ENCODE assay signal across 2 cellular contexts in the genomic region with DNA sequence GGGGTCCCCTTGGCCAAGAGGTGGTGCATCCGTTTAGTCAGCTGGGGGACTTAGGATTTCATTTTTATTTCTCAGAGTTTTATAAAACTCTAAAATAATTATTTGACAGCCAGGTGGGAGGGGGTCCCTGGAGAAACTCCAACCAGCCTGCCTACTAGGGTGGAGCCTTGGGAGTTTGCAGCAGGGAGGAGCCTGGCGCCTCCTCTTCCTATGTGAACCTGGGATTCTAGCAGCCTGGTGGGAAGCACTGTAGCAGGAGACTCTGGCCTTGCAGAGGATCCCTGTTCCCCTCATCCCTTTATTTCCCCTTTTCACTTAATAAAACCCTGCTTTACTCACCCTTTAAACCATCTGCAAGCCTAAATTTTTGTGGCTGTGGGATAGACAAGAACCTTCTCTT.
A peak's percentile ranks its signal among the peaks of the same experiment; 100 is the strongest.
TF ChIP-seq lines count a peak whose summit lies in the region.

No MANE protein-coding gene starts in this region.

TF ChIP-seq in GM23338, 12 proteins besides CTCF, POLR2A, EP300 and RAD21 (continued from another document and continues in another):
- TF ChIP-seq ZNF331 (CRISPR knock-in tag; IDR thresholded peaks at IDR 0.05; ENCODE audit: low read depth) (no peak), ZNF114 (CRISPR knock-in tag; IDR thresholded peaks at IDR 0.05) (no peak), JUNB (IDR thresholded peaks at IDR 0.05; ENCODE audit: unreplicated experiment) (no peak), STAT1 (IDR thresholded peaks at IDR 0.05; ENCODE audit: unreplicated experiment) (no peak), POLR2AphosphoS5 (IDR thresholded peaks at IDR 0.05; ENCODE audit: low read depth) (no peak), NANOG (IDR thresholded peaks at IDR 0.05; ENCODE audit: borderline replicate concordance) (no peak), EZH2phosphoT487 (IDR thresholded peaks at IDR 0.05; ENCODE audit: unreplicated experiment) (no peak)
- TF ChIP-seq, protein P1, sequence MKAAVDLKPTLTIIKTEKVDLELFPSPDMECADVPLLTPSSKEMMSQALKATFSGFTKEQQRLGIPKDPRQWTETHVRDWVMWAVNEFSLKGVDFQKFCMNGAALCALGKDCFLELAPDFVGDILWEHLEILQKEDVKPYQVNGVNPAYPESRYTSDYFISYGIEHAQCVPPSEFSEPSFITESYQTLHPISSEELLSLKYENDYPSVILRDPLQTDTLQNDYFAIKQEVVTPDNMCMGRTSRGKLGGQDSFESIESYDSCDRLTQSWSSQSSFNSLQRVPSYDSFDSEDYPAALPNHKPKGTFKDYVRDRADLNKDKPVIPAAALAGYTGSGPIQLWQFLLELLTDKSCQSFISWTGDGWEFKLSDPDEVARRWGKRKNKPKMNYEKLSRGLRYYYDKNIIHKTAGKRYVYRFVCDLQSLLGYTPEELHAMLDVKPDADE (IDR thresholded peaks at IDR 0.05) = no peak
- TF ChIP-seq, protein P2, sequence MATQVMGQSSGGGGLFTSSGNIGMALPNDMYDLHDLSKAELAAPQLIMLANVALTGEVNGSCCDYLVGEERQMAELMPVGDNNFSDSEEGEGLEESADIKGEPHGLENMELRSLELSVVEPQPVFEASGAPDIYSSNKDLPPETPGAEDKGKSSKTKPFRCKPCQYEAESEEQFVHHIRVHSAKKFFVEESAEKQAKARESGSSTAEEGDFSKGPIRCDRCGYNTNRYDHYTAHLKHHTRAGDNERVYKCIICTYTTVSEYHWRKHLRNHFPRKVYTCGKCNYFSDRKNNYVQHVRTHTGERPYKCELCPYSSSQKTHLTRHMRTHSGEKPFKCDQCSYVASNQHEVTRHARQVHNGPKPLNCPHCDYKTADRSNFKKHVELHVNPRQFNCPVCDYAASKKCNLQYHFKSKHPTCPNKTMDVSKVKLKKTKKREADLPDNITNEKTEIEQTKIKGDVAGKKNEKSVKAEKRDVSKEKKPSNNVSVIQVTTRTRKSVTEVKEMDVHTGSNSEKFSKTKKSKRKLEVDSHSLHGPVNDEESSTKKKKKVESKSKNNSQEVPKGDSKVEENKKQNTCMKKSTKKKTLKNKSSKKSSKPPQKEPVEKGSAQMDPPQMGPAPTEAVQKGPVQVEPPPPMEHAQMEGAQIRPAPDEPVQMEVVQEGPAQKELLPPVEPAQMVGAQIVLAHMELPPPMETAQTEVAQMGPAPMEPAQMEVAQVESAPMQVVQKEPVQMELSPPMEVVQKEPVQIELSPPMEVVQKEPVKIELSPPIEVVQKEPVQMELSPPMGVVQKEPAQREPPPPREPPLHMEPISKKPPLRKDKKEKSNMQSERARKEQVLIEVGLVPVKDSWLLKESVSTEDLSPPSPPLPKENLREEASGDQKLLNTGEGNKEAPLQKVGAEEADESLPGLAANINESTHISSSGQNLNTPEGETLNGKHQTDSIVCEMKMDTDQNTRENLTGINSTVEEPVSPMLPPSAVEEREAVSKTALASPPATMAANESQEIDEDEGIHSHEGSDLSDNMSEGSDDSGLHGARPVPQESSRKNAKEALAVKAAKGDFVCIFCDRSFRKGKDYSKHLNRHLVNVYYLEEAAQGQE (IDR thresholded peaks at IDR 0.05; ENCODE audit: unreplicated experiment) = no peak
- TF ChIP-seq, protein P3, sequence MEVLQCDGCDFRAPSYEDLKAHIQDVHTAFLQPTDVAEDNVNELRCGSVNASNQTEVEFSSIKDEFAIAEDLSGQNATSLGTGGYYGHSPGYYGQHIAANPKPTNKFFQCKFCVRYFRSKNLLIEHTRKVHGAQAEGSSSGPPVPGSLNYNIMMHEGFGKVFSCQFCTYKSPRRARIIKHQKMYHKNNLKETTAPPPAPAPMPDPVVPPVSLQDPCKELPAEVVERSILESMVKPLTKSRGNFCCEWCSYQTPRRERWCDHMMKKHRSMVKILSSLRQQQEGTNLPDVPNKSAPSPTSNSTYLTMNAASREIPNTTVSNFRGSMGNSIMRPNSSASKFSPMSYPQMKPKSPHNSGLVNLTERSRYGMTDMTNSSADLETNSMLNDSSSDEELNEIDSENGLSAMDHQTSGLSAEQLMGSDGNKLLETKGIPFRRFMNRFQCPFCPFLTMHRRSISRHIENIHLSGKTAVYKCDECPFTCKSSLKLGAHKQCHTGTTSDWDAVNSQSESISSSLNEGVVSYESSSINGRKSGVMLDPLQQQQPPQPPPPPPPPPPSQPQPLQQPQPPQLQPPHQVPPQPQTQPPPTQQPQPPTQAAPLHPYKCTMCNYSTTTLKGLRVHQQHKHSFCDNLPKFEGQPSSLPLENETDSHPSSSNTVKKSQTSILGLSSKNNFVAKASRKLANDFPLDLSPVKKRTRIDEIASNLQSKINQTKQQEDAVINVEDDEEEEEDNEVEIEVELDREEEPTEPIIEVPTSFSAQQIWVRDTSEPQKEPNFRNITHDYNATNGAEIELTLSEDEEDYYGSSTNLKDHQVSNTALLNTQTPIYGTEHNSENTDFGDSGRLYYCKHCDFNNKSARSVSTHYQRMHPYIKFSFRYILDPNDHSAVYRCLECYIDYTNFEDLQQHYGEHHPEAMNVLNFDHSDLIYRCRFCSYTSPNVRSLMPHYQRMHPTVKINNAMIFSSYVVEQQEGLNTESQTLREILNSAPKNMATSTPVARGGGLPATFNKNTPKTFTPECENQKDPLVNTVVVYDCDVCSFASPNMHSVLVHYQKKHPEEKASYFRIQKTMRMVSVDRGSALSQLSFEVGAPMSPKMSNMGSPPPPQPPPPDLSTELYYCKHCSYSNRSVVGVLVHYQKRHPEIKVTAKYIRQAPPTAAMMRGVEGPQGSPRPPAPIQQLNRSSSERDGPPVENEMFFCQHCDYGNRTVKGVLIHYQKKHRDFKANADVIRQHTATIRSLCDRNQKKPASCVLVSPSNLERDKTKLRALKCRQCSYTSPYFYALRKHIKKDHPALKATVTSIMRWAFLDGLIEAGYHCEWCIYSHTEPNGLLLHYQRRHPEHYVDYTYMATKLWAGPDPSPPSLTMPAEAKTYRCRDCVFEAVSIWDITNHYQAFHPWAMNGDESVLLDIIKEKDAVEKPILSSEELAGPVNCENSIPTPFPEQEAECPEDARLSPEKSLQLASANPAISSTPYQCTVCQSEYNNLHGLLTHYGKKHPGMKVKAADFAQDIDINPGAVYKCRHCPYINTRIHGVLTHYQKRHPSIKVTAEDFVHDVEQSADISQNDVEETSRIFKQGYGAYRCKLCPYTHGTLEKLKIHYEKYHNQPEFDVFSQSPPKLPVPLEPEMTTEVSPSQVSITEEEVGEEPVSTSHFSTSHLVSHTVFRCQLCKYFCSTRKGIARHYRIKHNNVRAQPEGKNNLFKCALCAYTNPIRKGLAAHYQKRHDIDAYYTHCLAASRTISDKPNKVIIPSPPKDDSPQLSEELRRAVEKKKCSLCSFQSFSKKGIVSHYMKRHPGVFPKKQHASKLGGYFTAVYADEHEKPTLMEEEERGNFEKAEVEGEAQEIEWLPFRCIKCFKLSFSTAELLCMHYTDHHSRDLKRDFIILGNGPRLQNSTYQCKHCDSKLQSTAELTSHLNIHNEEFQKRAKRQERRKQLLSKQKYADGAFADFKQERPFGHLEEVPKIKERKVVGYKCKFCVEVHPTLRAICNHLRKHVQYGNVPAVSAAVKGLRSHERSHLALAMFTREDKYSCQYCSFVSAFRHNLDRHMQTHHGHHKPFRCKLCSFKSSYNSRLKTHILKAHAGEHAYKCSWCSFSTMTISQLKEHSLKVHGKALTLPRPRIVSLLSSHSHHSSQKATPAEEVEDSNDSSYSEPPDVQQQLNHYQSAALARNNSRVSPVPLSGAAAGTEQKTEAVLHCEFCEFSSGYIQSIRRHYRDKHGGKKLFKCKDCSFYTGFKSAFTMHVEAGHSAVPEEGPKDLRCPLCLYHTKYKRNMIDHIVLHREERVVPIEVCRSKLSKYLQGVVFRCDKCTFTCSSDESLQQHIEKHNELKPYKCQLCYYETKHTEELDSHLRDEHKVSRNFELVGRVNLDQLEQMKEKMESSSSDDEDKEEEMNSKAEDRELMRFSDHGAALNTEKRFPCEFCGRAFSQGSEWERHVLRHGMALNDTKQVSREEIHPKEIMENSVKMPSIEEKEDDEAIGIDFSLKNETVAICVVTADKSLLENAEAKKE (CRISPR knock-in tag; IDR thresholded peaks at IDR 0.05) = no peak

TF ChIP-seq in HepG2, 621 proteins besides CTCF, POLR2A, EP300 and RAD21:
- TF ChIP-seq, protein P4, sequence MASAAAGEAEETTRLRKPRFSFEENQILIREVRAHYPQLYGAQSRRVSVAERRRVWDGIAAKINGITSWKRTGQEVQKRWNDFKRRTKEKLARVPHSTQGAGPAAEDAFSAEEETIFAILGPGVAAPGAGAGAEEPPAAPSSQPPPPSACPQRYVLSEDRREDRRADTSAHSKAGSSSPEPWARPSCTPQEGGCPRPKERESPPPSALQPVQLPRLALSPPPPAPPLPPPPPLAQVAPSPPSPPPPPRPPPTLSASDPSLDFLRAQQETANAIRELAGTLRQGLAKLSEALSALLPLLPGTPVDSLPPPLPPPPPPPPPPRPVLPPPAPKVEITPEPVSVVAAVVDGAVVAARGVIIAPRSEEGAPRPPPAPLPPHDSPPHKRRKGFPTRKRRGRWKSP (CRISPR knock-in tag; IDR thresholded peaks at IDR 0.05) = 0 out of 2 replicates have a peak, but pooled peaks have one; percentile 15
- TF ChIP-seq ZNF605 (CRISPR knock-in tag; IDR thresholded peaks at IDR 0.05) = no peak
- TF ChIP-seq, protein P5, sequence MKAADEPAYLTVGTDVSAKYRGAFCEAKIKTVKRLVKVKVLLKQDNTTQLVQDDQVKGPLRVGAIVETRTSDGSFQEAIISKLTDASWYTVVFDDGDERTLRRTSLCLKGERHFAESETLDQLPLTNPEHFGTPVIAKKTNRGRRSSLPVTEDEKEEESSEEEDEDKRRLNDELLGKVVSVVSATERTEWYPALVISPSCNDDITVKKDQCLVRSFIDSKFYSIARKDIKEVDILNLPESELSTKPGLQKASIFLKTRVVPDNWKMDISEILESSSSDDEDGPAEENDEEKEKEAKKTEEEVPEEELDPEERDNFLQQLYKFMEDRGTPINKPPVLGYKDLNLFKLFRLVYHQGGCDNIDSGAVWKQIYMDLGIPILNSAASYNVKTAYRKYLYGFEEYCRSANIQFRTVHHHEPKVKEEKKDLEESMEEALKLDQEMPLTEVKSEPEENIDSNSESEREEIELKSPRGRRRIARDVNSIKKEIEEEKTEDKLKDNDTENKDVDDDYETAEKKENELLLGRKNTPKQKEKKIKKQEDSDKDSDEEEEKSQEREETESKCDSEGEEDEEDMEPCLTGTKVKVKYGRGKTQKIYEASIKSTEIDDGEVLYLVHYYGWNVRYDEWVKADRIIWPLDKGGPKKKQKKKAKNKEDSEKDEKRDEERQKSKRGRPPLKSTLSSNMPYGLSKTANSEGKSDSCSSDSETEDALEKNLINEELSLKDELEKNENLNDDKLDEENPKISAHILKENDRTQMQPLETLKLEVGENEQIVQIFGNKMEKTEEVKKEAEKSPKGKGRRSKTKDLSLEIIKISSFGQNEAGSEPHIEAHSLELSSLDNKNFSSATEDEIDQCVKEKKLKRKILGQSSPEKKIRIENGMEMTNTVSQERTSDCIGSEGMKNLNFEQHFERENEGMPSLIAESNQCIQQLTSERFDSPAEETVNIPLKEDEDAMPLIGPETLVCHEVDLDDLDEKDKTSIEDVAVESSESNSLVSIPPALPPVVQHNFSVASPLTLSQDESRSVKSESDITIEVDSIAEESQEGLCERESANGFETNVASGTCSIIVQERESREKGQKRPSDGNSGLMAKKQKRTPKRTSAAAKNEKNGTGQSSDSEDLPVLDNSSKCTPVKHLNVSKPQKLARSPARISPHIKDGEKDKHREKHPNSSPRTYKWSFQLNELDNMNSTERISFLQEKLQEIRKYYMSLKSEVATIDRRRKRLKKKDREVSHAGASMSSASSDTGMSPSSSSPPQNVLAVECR (CRISPR knock-in tag; IDR thresholded peaks at IDR 0.05; ENCODE audit: borderline replicate concordance) = 0 out of 2 replicates have a peak, but pooled peaks have one; percentile 2
- TF ChIP-seq, protein P6, sequence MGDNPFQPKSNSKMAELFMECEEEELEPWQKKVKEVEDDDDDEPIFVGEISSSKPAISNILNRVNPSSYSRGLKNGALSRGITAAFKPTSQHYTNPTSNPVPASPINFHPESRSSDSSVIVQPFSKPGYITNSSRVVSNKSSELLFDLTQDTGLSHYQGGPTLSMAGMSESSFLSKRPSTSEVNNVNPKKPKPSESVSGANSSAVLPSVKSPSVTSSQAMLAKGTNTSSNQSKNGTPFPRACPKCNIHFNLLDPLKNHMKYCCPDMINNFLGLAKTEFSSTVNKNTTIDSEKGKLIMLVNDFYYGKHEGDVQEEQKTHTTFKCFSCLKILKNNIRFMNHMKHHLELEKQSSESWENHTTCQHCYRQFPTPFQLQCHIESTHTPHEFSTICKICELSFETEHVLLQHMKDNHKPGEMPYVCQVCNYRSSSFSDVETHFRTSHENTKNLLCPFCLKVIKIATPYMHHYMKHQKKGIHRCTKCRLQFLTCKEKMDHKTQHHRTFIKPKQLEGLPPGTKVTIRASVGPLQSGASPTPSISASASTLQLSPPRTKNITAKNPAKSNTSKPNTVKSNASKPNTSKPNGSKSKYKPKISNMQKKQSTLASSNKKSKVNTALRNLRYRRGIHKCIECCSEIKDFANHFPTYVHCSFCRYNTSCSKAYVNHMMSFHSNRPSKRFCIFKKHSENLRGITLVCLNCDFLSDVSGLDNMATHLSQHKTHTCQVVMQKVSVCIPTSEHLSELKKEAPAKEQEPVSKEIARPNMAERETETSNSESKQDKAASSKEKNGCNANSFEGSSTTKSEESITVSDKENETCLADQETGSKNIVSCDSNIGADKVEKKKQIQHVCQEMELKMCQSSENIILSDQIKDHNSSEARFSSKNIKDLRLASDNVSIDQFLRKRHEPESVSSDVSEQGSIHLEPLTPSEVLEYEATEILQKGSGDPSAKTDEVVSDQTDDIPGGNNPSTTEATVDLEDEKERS (CRISPR knock-in tag; IDR thresholded peaks at IDR 0.05) = 0 out of 2 replicates have a peak, but pooled peaks have one; percentile 32
- TF ChIP-seq ZNF274 (CRISPR knock-in tag; IDR thresholded peaks at IDR 0.05) = no peak
- TF ChIP-seq ZNF263 (CRISPR knock-in tag; IDR thresholded peaks at IDR 0.05) = peak; percentile 55; the same call in 1 of the 2 replicates
- TF ChIP-seq, protein P7, sequence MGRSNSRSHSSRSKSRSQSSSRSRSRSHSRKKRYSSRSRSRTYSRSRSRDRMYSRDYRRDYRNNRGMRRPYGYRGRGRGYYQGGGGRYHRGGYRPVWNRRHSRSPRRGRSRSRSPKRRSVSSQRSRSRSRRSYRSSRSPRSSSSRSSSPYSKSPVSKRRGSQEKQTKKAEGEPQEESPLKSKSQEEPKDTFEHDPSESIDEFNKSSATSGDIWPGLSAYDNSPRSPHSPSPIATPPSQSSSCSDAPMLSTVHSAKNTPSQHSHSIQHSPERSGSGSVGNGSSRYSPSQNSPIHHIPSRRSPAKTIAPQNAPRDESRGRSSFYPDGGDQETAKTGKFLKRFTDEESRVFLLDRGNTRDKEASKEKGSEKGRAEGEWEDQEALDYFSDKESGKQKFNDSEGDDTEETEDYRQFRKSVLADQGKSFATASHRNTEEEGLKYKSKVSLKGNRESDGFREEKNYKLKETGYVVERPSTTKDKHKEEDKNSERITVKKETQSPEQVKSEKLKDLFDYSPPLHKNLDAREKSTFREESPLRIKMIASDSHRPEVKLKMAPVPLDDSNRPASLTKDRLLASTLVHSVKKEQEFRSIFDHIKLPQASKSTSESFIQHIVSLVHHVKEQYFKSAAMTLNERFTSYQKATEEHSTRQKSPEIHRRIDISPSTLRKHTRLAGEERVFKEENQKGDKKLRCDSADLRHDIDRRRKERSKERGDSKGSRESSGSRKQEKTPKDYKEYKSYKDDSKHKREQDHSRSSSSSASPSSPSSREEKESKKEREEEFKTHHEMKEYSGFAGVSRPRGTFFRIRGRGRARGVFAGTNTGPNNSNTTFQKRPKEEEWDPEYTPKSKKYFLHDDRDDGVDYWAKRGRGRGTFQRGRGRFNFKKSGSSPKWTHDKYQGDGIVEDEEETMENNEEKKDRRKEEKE (IDR thresholded peaks at IDR 0.05) = no peak
